In the genomic region with DNA sequence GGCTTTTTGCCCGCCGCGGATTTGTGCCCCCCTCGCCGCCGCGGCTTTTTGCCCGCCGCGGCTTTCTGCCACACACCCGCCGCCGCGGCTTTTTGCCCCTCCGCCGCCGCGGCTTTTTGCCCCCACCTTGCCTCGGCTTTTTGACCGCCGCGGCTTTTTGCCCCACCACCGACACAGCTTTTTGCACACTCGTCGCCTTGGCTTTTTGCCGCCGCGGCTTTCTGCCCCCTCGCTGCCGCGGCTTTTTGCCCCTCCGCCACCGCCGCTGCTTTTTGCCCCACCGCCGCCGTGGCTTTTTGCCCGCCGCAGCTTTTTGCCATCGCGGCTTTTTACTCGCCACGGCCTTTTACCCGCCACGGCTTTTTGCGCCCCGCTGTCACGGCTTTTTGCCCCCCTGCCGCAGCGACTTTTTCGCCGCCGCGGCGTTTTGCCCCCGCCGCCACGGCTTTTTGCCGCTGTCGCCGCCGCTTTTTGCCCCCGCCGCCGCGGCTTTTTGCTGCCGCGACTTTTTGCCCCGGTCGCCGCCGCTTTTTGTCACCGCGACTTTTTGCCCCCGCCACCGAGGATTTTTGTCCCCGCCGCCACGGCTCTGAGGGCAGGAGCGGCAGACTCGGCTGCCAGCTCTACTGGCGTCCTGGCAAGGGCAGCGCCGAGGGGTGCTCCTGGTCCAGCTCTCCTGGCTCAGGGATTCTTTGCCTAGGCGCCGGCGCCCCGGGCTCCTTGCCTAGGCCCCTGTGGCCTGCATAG, we compare ENCODE assay signal across 8 cellular contexts.
DNase-seq lines count a peak whose midpoint lies in the region; ATAC-seq and TF ChIP-seq lines count a peak whose summit lies in the region.
"Not testable (repeated sequence)": the region's sequence is repeated elsewhere in the genome, so short reads cannot be mapped to it uniquely, and the experiment has no call there.

No MANE protein-coding gene starts in this region.

- not testable (repeated sequence) for H3K27ac ChIP-seq in CD4-positive, alpha-beta memory T cell (ENCODE audit: low read depth, low read length); endodermal cell (ENCODE audit: low read depth, low read length)

- H3K9ac ChIP-seq in endodermal cell (ENCODE audit: extremely low read depth, low read length, poor library complexity, severe bottlenecking): not testable (repeated sequence)

- CTCF ChIA-PET in CD4-positive, alpha-beta memory T cell (lab: Charles Lee; ENCODE audit: partially characterized antibody); activated naive CD4-positive, alpha-beta T cell treated with anti-CD3 and anti-CD28 coated beads, Interleukin-2, amount 10 ng/mL, durations not matched to agents 7 days and 5 days (lab: Charles Lee): not testable (repeated sequence)

- peak overlapping the region in 1 of 2 donors; percentile 28 for H3K4me3 ChIP-seq in CD4-positive, alpha-beta memory T cell (ENCODE audit: low read length in 2 of 2)
- H3K4me3 ChIP-seq in LNCaP clone FGC (ENCODE audit: low read depth, low read length) (peak overlapping the region; percentile 53), endodermal cell (ENCODE audit: low read length) (peak overlapping the region; percentile 56)

- peaks cover 12% of the 10 kb centered on the region in 2 donors for H3K36me3 Mint-ChIP-seq in CD4-positive, alpha-beta memory T cell
- H3K36me3 Mint-ChIP-seq in T-helper 2 cell treated with Interferon-gamma antibody and Interleukin-4, amounts not matched to agents 5 μg/mL and 100 μg/mL, for 36 hours (ENCODE audit: low read depth): peaks cover 18% of the 10 kb centered on the region
- H3K36me3 Mint-ChIP-seq in activated naive CD4-positive, alpha-beta T cell treated with anti-CD3 and anti-CD28 coated beads, Interleukin-2, amount 10 ng/mL, durations not matched to agents 7 days and 5 days: peaks cover 17% of the 10 kb centered on the region
- H3K36me3 Mint-ChIP-seq in endodermal cell (ENCODE audit: low read depth) (peaks cover 11% of the 10 kb centered on the region), immature natural killer cell (peaks cover 15 to 18% (median 15%) of the 10 kb centered on the region in 3 donors), neural crest cell (ENCODE audit: low read depth) (peaks cover 17% of the 10 kb centered on the region)
- peaks cover 19 to 24% of the 10 kb centered on the region in 2 donors for H3K36me3 Mint-ChIP-seq in stimulated activated naive B cell treated with anti-CD40 and anti-IgM and Interleukin-4, amounts not matched to agents 10 μg/mL and 1 μg/mL and 100 μg/mL, for 72 hours

- not testable (repeated sequence) for H3K36me3 ChIP-seq in CD4-positive, alpha-beta memory T cell (ENCODE audit: insufficient read depth, low read length); endodermal cell (ENCODE audit: control insufficient read depth, insufficient read depth, low read length)

- not testable (repeated sequence) for TF ChIP-seq CTCF in LNCaP clone FGC (IDR thresholded peaks at IDR 0.05; ENCODE audit: control insufficient read depth, extremely low read depth, insufficient read depth); endodermal cell (conservative IDR thresholded peaks at IDR 0.05); neural crest cell (conservative IDR thresholded peaks at IDR 0.05)

- H3K27me3 Mint-ChIP-seq in CD4-positive, alpha-beta memory T cell: not testable (repeated sequence)
- H3K27me3 Mint-ChIP-seq in T-helper 2 cell treated with Interferon-gamma antibody and Interleukin-4, amounts not matched to agents 5 μg/mL and 100 μg/mL, for 36 hours (ENCODE audit: low read depth): peaks cover 18% of the 10 kb centered on the region
- peaks cover 40% of the 10 kb centered on the region for H3K27me3 Mint-ChIP-seq in activated naive CD4-positive, alpha-beta T cell treated with anti-CD3 and anti-CD28 coated beads, Interleukin-2, amount 10 ng/mL, durations not matched to agents 7 days and 5 days
- H3K27me3 Mint-ChIP-seq in endodermal cell (ENCODE audit: insufficient read depth) (peaks cover 16% of the 10 kb centered on the region), immature natural killer cell (ENCODE audit: low read depth in 3 of 3) (peaks cover 12 to 28% (median 25%) of the 10 kb centered on the region in 3 donors), neural crest cell (ENCODE audit: low read depth) (peaks cover 17% of the 10 kb centered on the region)
- H3K27me3 Mint-ChIP-seq in stimulated activated naive B cell treated with anti-CD40 and anti-IgM and Interleukin-4, amounts not matched to agents 10 μg/mL and 1 μg/mL and 100 μg/mL, for 72 hours: peaks cover 24 to 27% of the 10 kb centered on the region in 2 donors

- H3K9me3 Mint-ChIP-seq in CD4-positive, alpha-beta memory T cell: peaks cover 5 to 17% (median 16%) of the 10 kb centered on the region in 8 donors
- H3K9me3 Mint-ChIP-seq in T-helper 2 cell treated with Interferon-gamma antibody and Interleukin-4, amounts not matched to agents 5 μg/mL and 100 μg/mL, for 36 hours: peaks cover 18% of the 10 kb centered on the region
- peaks cover 15% of the 10 kb centered on the region for H3K9me3 Mint-ChIP-seq in activated naive CD4-positive, alpha-beta T cell treated with anti-CD3 and anti-CD28 coated beads, Interleukin-2, amount 10 ng/mL, durations not matched to agents 7 days and 5 days
- peaks cover 18% of the 10 kb centered on the region for H3K9me3 Mint-ChIP-seq in endodermal cell
- H3K9me3 Mint-ChIP-seq in immature natural killer cell: peaks cover 12 to 17% (median 15%) of the 10 kb centered on the region in 6 donors
- peaks cover 17% of the 10 kb centered on the region for H3K9me3 Mint-ChIP-seq in neural crest cell
- peaks cover 11 to 16% of the 10 kb centered on the region in 2 donors for H3K9me3 Mint-ChIP-seq in stimulated activated naive B cell treated with anti-CD40 and anti-IgM and Interleukin-4, amounts not matched to agents 10 μg/mL and 1 μg/mL and 100 μg/mL, for 72 hours

- peak overlapping the region in 6 of 7 donors; percentile 43 to 88 (median 74) for H3K27ac Mint-ChIP-seq in CD4-positive, alpha-beta memory T cell
- peak overlapping the region; percentile 83 for H3K27ac Mint-ChIP-seq in T-helper 2 cell treated with Interferon-gamma antibody and Interleukin-4, amounts not matched to agents 5 μg/mL and 100 μg/mL, for 36 hours
- H3K27ac Mint-ChIP-seq in activated naive CD4-positive, alpha-beta T cell treated with anti-CD3 and anti-CD28 coated beads, Interleukin-2, amount 10 ng/mL, durations not matched to agents 7 days and 5 days: peak overlapping the region; percentile 76
- not testable (repeated sequence) for H3K27ac Mint-ChIP-seq in endodermal cell; neural crest cell (ENCODE audit: unreplicated experiment)
- peak overlapping the region in 4 of 6 donors; percentile 30 to 62 (median 43) for H3K27ac Mint-ChIP-seq in immature natural killer cell
- peak overlapping the region; percentile 94 for H3K27ac Mint-ChIP-seq in stimulated activated naive B cell treated with anti-CD40 and anti-IgM and Interleukin-4, amounts not matched to agents 10 μg/mL and 1 μg/mL and 100 μg/mL, for 72 hours

- ATAC-seq in stimulated activated naive B cell treated with anti-CD40 and anti-IgM and Interleukin-4, amounts not matched to agents 10 μg/mL and 1 μg/mL and 100 μg/mL, for 72 hours (replicated peaks): not testable (repeated sequence)

- H3K4me3 Mint-ChIP-seq in CD4-positive, alpha-beta memory T cell: peak overlapping the region; percentile 82 to 93 (median 89)
- H3K4me3 Mint-ChIP-seq in T-helper 2 cell treated with Interferon-gamma antibody and Interleukin-4, amounts not matched to agents 5 μg/mL and 100 μg/mL, for 36 hours: peak overlapping the region; percentile 89
- peak overlapping the region; percentile 81 for H3K4me3 Mint-ChIP-seq in activated naive CD4-positive, alpha-beta T cell treated with anti-CD3 and anti-CD28 coated beads, Interleukin-2, amount 10 ng/mL, durations not matched to agents 7 days and 5 days
- H3K4me3 Mint-ChIP-seq in endodermal cell: peak overlapping the region; percentile 74
- H3K4me3 Mint-ChIP-seq in immature natural killer cell: peak overlapping the region; percentile 74 to 85 (median 77)
- H3K4me3 Mint-ChIP-seq in neural crest cell: peak overlapping the region; percentile 94
- H3K4me3 Mint-ChIP-seq in stimulated activated naive B cell treated with anti-CD40 and anti-IgM and Interleukin-4, amounts not matched to agents 10 μg/mL and 1 μg/mL and 100 μg/mL, for 72 hours: peak overlapping the region; percentile 93 to 94

- H3K27me3 ChIP-seq in CD4-positive, alpha-beta memory T cell (ENCODE audit: insufficient read depth, low read length); endodermal cell (ENCODE audit: control insufficient read depth, insufficient read depth, low read length, poor library complexity, severe bottlenecking): not testable (repeated sequence)

- intact Hi-C loops in CD4-positive, alpha-beta memory T cell (cut with micrococcal nuclease): not testable (repeated sequence)

- POLR2A ChIA-PET in CD4-positive, alpha-beta memory T cell (lab: Charles Lee; ENCODE audit: partially characterized antibody): not testable (repeated sequence)

- H3K4me1 Mint-ChIP-seq in CD4-positive, alpha-beta memory T cell: peaks cover 14 to 18% (median 16%) of the 10 kb centered on the region in 4 donors
- H3K4me1 Mint-ChIP-seq in T-helper 2 cell treated with Interferon-gamma antibody and Interleukin-4, amounts not matched to agents 5 μg/mL and 100 μg/mL, for 36 hours (ENCODE audit: low read depth); endodermal cell: not testable (repeated sequence)
- H3K4me1 Mint-ChIP-seq in activated naive CD4-positive, alpha-beta T cell treated with anti-CD3 and anti-CD28 coated beads, Interleukin-2, amount 10 ng/mL, durations not matched to agents 7 days and 5 days: peaks cover 18% of the 10 kb centered on the region
- H3K4me1 Mint-ChIP-seq in immature natural killer cell (peaks cover 6 to 16% of the 10 kb centered on the region in 2 donors), neural crest cell (peaks cover 20% of the 10 kb centered on the region)
- H3K4me1 Mint-ChIP-seq in stimulated activated naive B cell treated with anti-CD40 and anti-IgM and Interleukin-4, amounts not matched to agents 10 μg/mL and 1 μg/mL and 100 μg/mL, for 72 hours: peaks cover 16 to 21% of the 10 kb centered on the region in 2 donors

- 1 to 8% methylated on average over 2 to 74 of the region's 88 CpGs for WGBS in endodermal cell (ENCODE audit: insufficient coverage in 1 of 2, insufficient read length in 1 of 2), 2 experiments

- not testable (repeated sequence) for H3K9me3 ChIP-seq in CD4-positive, alpha-beta memory T cell (ENCODE audit: control insufficient read depth in 1 of 2, low read length in 2 of 2); endodermal cell (ENCODE audit: control insufficient read depth, low read length)

- DNase-seq in CD4-positive, alpha-beta memory T cell: peak; percentile 27 to 49 (median 32)
- DNase-seq in LNCaP clone FGC (ENCODE audit: low read depth); T-helper 2 cell treated with Interferon-gamma antibody and Interleukin-4, amounts not matched to agents 5 μg/mL and 100 μg/mL, for 36 hours (ENCODE audit: low spot score); neural crest cell (ENCODE audit: low read depth, low spot score); stimulated activated naive B cell treated with anti-CD40 and anti-IgM and Interleukin-4, amounts not matched to agents 10 μg/mL and 1 μg/mL and 100 μg/mL, for 72 hours: not testable (repeated sequence)
- DNase-seq in activated naive CD4-positive, alpha-beta T cell treated with anti-CD3 and anti-CD28 coated beads, Interleukin-2, amount 10 ng/mL, durations not matched to agents 7 days and 5 days: peak; percentile 38
- peak; percentile 54 for DNase-seq in endodermal cell
- peak; percentile 44 to 65 (median 62) for DNase-seq in immature natural killer cell

- H3K4me1 ChIP-seq in CD4-positive, alpha-beta memory T cell (ENCODE audit: insufficient read depth, low read length); endodermal cell (ENCODE audit: control insufficient read depth, insufficient read depth, low read length): not testable (repeated sequence)
